16 cellular contexts compared by ENCODE assay signal in the genomic region with DNA sequence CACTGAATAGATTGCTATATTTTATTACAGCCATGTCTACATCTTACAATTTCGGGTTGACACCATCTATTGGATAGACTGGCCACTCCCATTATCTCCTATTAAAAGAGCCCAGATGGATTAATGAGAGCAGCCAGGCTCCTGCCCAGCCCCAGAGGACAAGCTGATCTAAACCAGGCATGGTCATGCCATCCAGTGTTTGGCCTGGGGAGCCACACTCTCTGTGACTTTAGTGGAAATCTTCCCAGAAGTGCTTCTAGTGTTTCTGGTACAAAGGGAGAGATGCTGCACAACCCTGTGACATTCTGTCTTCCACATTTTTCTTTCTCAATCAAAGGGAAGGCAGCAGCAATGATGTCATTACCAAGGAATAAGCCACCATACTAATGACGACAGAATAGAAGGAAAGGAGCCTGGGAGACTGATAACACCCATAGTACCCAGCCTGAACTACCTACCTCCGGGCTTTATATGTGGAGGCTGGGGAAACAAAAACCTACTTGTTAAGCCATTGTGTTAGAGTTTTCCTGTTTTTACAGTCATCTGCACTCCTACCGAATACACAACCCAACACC. TPM values are rescaled to one million over a fixed set of nuclear protein-coding genes. Genes with fewer than 3 reads are reported as not detected.
DNase-seq lines count a peak whose midpoint lies in the region; ATAC-seq and TF ChIP-seq lines count a peak whose summit lies in the region.
"Had no signal": no experiment of that assay in that cellular context is flagged by ENCODE, and none has a peak within 500 bp of the region (broad histone marks: within the 10 kb centered on the region; RNA-seq: fewer than 3 reads in every experiment).

No MANE protein-coding gene starts in this region.

- CTCF ChIA-PET in SK-N-SH (lab: Yijun Ruan, JAX) = no interaction called here

- no peaks in the 10 kb centered on the region for H4K20me1 ChIP-seq in SK-N-SH (ENCODE audit: insufficient read depth)
- H4K20me1 ChIP-seq: BLaER1 treated with 17β-estradiol and CSF1 and Interleukin-3, amounts not matched to agents 10 nM and 100 nM had no signal

- no peaks in the 10 kb centered on the region for H3K79me2 ChIP-seq in SK-N-SH (ENCODE audit: insufficient read depth)

- H3K9ac ChIP-seq in SK-N-SH = no peak overlapping the region
- H3K9ac ChIP-seq: BLaER1 treated with 17β-estradiol and CSF1 and Interleukin-3, amounts not matched to agents 10 nM and 100 nM had no signal

- TF ChIP-seq RAD21 in SK-N-SH (IDR thresholded peaks at IDR 0.05; ENCODE audit: low read length) = peak; percentile 50

- TF ChIP-seq CTCF in SK-N-SH (IDR thresholded peaks at IDR 0.05) (no peak), endothelial cell (IDR thresholded peaks at IDR 0.05; ENCODE audit: unreplicated experiment) (no peak), progenitor cell of endocrine pancreas (IDR thresholded peaks at IDR 0.05; ENCODE audit: unreplicated experiment) (no peak)

- H3K36me3 Mint-ChIP-seq in endothelial cell (ENCODE audit: low read depth, unreplicated experiment) = no peaks in the 10 kb centered on the region
- no peaks in the 10 kb centered on the region for H3K36me3 Mint-ChIP-seq in progenitor cell of endocrine pancreas (ENCODE audit: insufficient read depth)
- no peaks in the 10 kb centered on the region for H3K36me3 Mint-ChIP-seq in effector memory CD8-positive, alpha-beta T cell (ENCODE audit: insufficient read depth)

- TF ChIP-seq EP300 in SK-N-SH (IDR thresholded peaks at IDR 0.05; ENCODE audit: borderline replicate concordance in 1 of 2, low read depth in 1 of 2, low read length in 1 of 2) = peak in 1 of 2 experiments; percentile 82; a peak in 2 of 4 replicates

- DNase-seq in SK-N-SH = peak; percentile 18
- no peak for DNase-seq in endothelial cell (ENCODE audit: low spot score)
- peak in 2 of 3 donors; percentile 21 to 64 for DNase-seq in right cardiac atrium
- no peak for DNase-seq in progenitor cell of endocrine pancreas (ENCODE audit: low spot score, unreplicated experiment)
- DNase-seq in NCI-H2107 treated with DMSO at 0.1 percent for 48 hours (lab: John Stamatoyannopoulos, UW; ENCODE audit: unreplicated experiment) = no peak
- DNase-seq in NCI-H146 (lab: John Stamatoyannopoulos, UW) = no peak
- no peak for DNase-seq in effector memory CD8-positive, alpha-beta T cell
- DNase-seq: DMS 273 treated with DMSO at 0.1 percent for 48 hours, IMR-90, MV-4-11, NCI-H1417 treated with DMSO at 0.1 percent for 48 hours, NCI-H2029 treated with DMSO at 0.1 percent for 48 hours, NCI-H524 had no signal

- POLR2A ChIA-PET in SK-N-SH (lab: Yijun Ruan, JAX) = interaction anchor here (1.0 kb wide), 1 partner anchor 66 kb away, joined by 4 read pairs; no protein-coding TSS in a partner anchor

- H2AFZ ChIP-seq in SK-N-SH (ENCODE audit: low read depth) = no peak overlapping the region

- no peaks in the 10 kb centered on the region for H3K9me2 ChIP-seq in SK-N-SH

- H3K36me3 ChIP-seq in SK-N-SH (replicated peaks in 1 of 2; ENCODE audit: control insufficient read depth in 1 of 2, insufficient read depth in 2 of 2, low read length in 1 of 2) = peaks cover 0 to 8% of the 10 kb centered on the region in 2 experiments
- H3K36me3 ChIP-seq: BLaER1 treated with 17β-estradiol and CSF1 and Interleukin-3, amounts not matched to agents 10 nM and 100 nM had no signal

- H3K4me1 ChIP-seq in SK-N-SH (ENCODE audit: control insufficient read depth in 1 of 2, insufficient read depth in 2 of 2, low read depth in 1 of 2, low read length in 1 of 2) = peaks cover 0 to 56% of the 10 kb centered on the region in 2 experiments; a peak in 2 of 4 replicates
- H3K4me1 ChIP-seq in right cardiac atrium (ENCODE audit: control insufficient read depth, insufficient read depth, low read length) = no peaks in the 10 kb centered on the region
- H3K4me1 ChIP-seq: BLaER1 treated with 17β-estradiol and CSF1 and Interleukin-3, amounts not matched to agents 10 nM and 100 nM had no signal

- no peak for ATAC-seq in SK-N-SH treated with all-trans-retinoic acid at 6 μM for 48 hours
- peak; percentile 74 to 83 for ATAC-seq in right cardiac atrium
- ATAC-seq in effector memory CD8-positive, alpha-beta T cell (replicated peaks) = no peak

- intact Hi-C loops in right cardiac atrium (cut with DNase I) = no loop called here

- H3K27ac Mint-ChIP-seq in endothelial cell (ENCODE audit: unreplicated experiment) = peak overlapping the region; percentile 54
- peak overlapping the region; percentile 6 for H3K27ac Mint-ChIP-seq in progenitor cell of endocrine pancreas
- H3K27ac Mint-ChIP-seq in effector memory CD8-positive, alpha-beta T cell = no peak overlapping the region

- no peaks in the 10 kb centered on the region for H3K27me3 Mint-ChIP-seq in endothelial cell (ENCODE audit: unreplicated experiment)
- no peaks in the 10 kb centered on the region for H3K27me3 Mint-ChIP-seq in progenitor cell of endocrine pancreas
- H3K27me3 Mint-ChIP-seq in effector memory CD8-positive, alpha-beta T cell = peaks cover 0 to 4% of the 10 kb centered on the region in 2 donors

- H3K9me3 Mint-ChIP-seq in endothelial cell (ENCODE audit: unreplicated experiment) (no peaks in the 10 kb centered on the region), progenitor cell of endocrine pancreas (ENCODE audit: low read depth) (no peaks in the 10 kb centered on the region)
- peaks cover 0 to 7% of the 10 kb centered on the region in 2 donors for H3K9me3 Mint-ChIP-seq in effector memory CD8-positive, alpha-beta T cell

- WGBS in SK-N-SH (ENCODE audit: low lambda C conversion rate) = 77% methylated on average over 4 of the region's 4 CpGs
- 51% methylated on average over 4 of the region's 4 CpGs for WGBS in right cardiac atrium

- H3K9me3 ChIP-seq in SK-N-SH (no peaks in the 10 kb centered on the region), right cardiac atrium (ENCODE audit: control insufficient read depth, low read length) (no peaks in the 10 kb centered on the region)
- H3K9me3 ChIP-seq: BLaER1 treated with 17β-estradiol and CSF1 and Interleukin-3, amounts not matched to agents 10 nM and 100 nM had no signal

- H3K27me3 ChIP-seq in SK-N-SH (ENCODE audit: insufficient read depth) (no peaks in the 10 kb centered on the region), right cardiac atrium (ENCODE audit: control insufficient read depth, insufficient read depth) (no peaks in the 10 kb centered on the region)
- H3K27me3 ChIP-seq: BLaER1 treated with 17β-estradiol and CSF1 and Interleukin-3, amounts not matched to agents 10 nM and 100 nM had no signal

- H3K4me1 Mint-ChIP-seq in endothelial cell (ENCODE audit: unreplicated experiment) (peaks cover 20% of the 10 kb centered on the region), progenitor cell of endocrine pancreas (ENCODE audit: low read depth) (peaks cover 25% of the 10 kb centered on the region)
- no peaks in the 10 kb centered on the region for H3K4me1 Mint-ChIP-seq in effector memory CD8-positive, alpha-beta T cell (ENCODE audit: low read depth in 2 of 2)

- H3K27ac ChIP-seq in SK-N-SH (ENCODE audit: low read depth in 2 of 2, low read length in 1 of 2) (peak overlapping the region in 1 of 2 experiments; percentile 100; a peak in 2 of 4 replicates), right cardiac atrium (ENCODE audit: low read length) (peak overlapping the region; percentile 88)
- H3K27ac ChIP-seq: 22Rv1; BLaER1 treated with 17β-estradiol and CSF1 and Interleukin-3, amounts not matched to agents 10 nM and 100 nM had no signal

- no peak overlapping the region for H3K4me2 ChIP-seq in SK-N-SH
- H3K4me2 ChIP-seq: BLaER1 treated with 17β-estradiol and CSF1 and Interleukin-3, amounts not matched to agents 10 nM and 100 nM had no signal

- no peaks in the 10 kb centered on the region for H3F3A ChIP-seq in SK-N-SH (replicated peaks; ENCODE audit: insufficient read depth)

- no peak overlapping the region for H3K4me3 Mint-ChIP-seq in endothelial cell (ENCODE audit: unreplicated experiment)
- H3K4me3 Mint-ChIP-seq in progenitor cell of endocrine pancreas (ENCODE audit: low read depth) = no peak overlapping the region
- no peak overlapping the region for H3K4me3 Mint-ChIP-seq in effector memory CD8-positive, alpha-beta T cell

- no peak overlapping the region for H3K4me3 ChIP-seq in SK-N-SH (ENCODE audit: low read depth in 2 of 2, low read length in 1 of 2)
- H3K4me3 ChIP-seq in right cardiac atrium (ENCODE audit: low read length) = peak overlapping the region; percentile 85
- H3K4me3 ChIP-seq: BLaER1 treated with 17β-estradiol and CSF1 and Interleukin-3, amounts not matched to agents 10 nM and 100 nM had no signal

TF ChIP-seq in SK-N-SH, 30 proteins besides CTCF, POLR2A, EP300 and RAD21 (continues in another document):
- TF ChIP-seq, protein P1, sequence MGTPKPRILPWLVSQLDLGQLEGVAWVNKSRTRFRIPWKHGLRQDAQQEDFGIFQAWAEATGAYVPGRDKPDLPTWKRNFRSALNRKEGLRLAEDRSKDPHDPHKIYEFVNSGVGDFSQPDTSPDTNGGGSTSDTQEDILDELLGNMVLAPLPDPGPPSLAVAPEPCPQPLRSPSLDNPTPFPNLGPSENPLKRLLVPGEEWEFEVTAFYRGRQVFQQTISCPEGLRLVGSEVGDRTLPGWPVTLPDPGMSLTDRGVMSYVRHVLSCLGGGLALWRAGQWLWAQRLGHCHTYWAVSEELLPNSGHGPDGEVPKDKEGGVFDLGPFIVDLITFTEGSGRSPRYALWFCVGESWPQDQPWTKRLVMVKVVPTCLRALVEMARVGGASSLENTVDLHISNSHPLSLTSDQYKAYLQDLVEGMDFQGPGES (IDR thresholded peaks at IDR 0.05; ENCODE audit: low read depth, low read length) = no peak
- peak; percentile 33; the same call in 1 of the 2 replicates for TF ChIP-seq MXI1 (IDR thresholded peaks at IDR 0.05; ENCODE audit: low read depth, low read length)
- no peak for TF ChIP-seq SIN3A (IDR thresholded peaks at IDR 0.05; ENCODE audit: borderline replicate concordance, low read depth, low read length)

TF ChIP-seq in SK-N-SH treated with all-trans-retinoic acid at 6 μM for 48 hours, 23 proteins besides CTCF, POLR2A, EP300 and RAD21 (continues in another document):
- no peak for TF ChIP-seq ARNTL (CRISPR knock-in tag; IDR thresholded peaks at IDR 0.05; ENCODE audit: borderline replicate concordance, low read depth)

RNA-seq across cellular contexts. Expression of a gene that starts 5.0 kb away (rescaled TPM):
- polyA plus RNA-seq in SK-N-SH (2012; rRNA removed) (0.58 and 1.2 TPM in 2 replicates), right cardiac atrium (257 TPM)
- 1.4 and 2.1 TPM in 2 replicates for polyA plus RNA-seq in SK-N-SH (2012; cell fraction: cytosol; rRNA removed)
- 0.66 and 0.97 TPM in 2 replicates for polyA plus RNA-seq in SK-N-SH (2012; cell fraction: nucleus; rRNA removed)
- total RNA-seq in endothelial cell (ENCODE audit: unreplicated experiment) (1.7 TPM), right cardiac atrium (100 to 1,000 TPM; 477 to 628 (median 505) TPM), progenitor cell of endocrine pancreas (13.2 and 17.2 TPM in 2 replicates)

Comparison
In these comparisons a context has a peak if more than half of its experiments do, and no peak if none do; other contexts are left out.
1. DNase-seq: peak in SK-N-SH (single experiment) and right cardiac atrium (2 of 3); none in endothelial cell (single experiment), progenitor cell of endocrine pancreas (single experiment), NCI-H2107 treated with DMSO at 0.1 percent for 48 hours (single experiment), NCI-H146 (single experiment) and effector memory CD8-positive, alpha-beta T cell (0 of 3).
2. ATAC-seq: peak in right cardiac atrium (2 of 2); none in SK-N-SH treated with all-trans-retinoic acid at 6 μM for 48 hours (single experiment) and effector memory CD8-positive, alpha-beta T cell (single experiment).
3. H3K27ac Mint-ChIP-seq: peak in endothelial cell (single experiment) and progenitor cell of endocrine pancreas (single experiment); none in effector memory CD8-positive, alpha-beta T cell (0 of 2).
4. RNA of a gene that starts 5.0 kb away (total RNA-seq): 477 to 628 TPM in right cardiac atrium; 13.2 to 17.2 TPM in progenitor cell of endocrine pancreas and 1.7 TPM in endothelial cell (single experiment); every median in the first group is over 10 times any median in the second.